ENCODE assay signal across 1 cellular context in the genomic region with DNA sequence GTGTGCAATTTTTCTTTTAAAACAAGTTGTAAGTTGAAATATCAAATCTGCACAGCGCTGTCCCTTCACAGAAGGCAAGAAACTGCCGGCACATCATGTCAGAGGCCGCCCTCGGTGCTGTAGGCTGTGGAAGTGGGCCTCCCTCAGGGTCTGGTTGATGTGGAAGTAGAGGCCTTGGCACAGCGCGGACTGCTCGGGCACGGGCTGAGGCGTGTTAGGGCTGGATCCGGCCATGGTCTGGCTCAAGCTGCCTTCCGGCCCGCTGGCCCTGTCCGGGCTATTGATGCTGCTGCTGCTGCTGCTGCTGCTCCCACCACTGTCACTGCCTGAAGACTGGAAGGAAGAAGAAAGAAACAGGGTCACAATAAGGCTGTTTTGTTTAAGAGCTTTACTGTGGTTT.
TF ChIP-seq lines count a peak whose summit lies in the region.

No MANE protein-coding gene starts in this region.

TF ChIP-seq in HepG2, 621 proteins besides CTCF, POLR2A, EP300 and RAD21 (continued from another document):
- TF ChIP-seq, protein P1, sequence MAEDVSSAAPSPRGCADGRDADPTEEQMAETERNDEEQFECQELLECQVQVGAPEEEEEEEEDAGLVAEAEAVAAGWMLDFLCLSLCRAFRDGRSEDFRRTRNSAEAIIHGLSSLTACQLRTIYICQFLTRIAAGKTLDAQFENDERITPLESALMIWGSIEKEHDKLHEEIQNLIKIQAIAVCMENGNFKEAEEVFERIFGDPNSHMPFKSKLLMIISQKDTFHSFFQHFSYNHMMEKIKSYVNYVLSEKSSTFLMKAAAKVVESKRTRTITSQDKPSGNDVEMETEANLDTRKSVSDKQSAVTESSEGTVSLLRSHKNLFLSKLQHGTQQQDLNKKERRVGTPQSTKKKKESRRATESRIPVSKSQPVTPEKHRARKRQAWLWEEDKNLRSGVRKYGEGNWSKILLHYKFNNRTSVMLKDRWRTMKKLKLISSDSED (CRISPR knock-in tag; IDR thresholded peaks at IDR 0.05): no peak
